2 cellular contexts compared by ENCODE assay signal in the genomic region with DNA sequence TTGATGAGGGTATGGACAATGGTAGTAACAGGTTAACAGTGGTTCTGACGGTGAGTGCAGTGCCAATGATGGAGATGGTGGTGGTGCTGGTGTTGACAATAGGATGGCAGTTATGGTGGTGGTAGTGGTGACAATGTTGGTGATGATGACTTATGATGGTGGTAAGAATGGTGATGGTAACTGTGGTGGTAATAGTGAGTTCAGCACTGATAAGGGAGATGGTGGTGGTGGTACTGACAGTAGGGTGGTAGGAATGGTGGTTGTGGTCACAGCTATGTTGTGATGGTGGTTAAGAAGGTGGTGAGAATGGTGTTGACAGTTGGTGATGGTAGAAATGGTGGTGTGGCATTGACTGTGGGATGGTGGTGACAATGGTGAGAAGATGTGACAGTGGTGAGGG.
TF ChIP-seq lines count a peak whose summit lies in the region.

No MANE protein-coding gene starts in this region.

TF ChIP-seq in HepG2, 621 proteins besides CTCF, POLR2A, EP300 and RAD21:
- TF ChIP-seq FOXK2 (IDR thresholded peaks at IDR 0.05) (0 out of 2 replicates have a peak, but pooled peaks have one; percentile 16), PHB2 (IDR thresholded peaks at IDR 0.05; ENCODE audit: partially characterized antibody) (peak; percentile 86), ELF1 (CRISPR knock-in tag; IDR thresholded peaks at IDR 0.05) (no peak), FIP1L1 (IDR thresholded peaks at IDR 0.05; ENCODE audit: borderline replicate concordance, insufficient read depth, low read depth, low read length) (no peak), CREB1 (IDR thresholded peaks at IDR 0.05) (peak; percentile 55; the same call in 1 of the 2 replicates), CREB1 (CRISPR knock-in tag; IDR thresholded peaks at IDR 0.05) (no peak)
- TF ChIP-seq, protein P1, sequence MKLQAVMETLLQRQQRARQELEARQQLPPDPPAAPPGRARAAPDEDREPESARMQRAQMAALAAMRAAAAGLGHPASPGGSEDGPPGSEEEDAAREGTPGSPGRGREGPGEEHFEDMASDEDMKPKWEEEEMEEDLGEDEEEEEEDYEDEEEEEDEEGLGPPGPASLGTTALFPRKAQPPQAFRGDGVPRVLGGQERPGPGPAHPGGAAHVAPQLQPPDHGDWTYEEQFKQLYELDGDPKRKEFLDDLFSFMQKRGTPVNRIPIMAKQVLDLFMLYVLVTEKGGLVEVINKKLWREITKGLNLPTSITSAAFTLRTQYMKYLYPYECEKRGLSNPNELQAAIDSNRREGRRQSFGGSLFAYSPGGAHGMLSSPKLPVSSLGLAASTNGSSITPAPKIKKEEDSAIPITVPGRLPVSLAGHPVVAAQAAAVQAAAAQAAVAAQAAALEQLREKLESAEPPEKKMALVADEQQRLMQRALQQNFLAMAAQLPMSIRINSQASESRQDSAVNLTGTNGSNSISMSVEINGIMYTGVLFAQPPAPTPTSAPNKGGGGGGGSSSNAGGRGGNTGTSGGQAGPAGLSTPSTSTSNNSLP (IDR thresholded peaks at IDR 0.05; ENCODE audit: low read depth, low read length): no peak
- TF ChIP-seq, protein P2, sequence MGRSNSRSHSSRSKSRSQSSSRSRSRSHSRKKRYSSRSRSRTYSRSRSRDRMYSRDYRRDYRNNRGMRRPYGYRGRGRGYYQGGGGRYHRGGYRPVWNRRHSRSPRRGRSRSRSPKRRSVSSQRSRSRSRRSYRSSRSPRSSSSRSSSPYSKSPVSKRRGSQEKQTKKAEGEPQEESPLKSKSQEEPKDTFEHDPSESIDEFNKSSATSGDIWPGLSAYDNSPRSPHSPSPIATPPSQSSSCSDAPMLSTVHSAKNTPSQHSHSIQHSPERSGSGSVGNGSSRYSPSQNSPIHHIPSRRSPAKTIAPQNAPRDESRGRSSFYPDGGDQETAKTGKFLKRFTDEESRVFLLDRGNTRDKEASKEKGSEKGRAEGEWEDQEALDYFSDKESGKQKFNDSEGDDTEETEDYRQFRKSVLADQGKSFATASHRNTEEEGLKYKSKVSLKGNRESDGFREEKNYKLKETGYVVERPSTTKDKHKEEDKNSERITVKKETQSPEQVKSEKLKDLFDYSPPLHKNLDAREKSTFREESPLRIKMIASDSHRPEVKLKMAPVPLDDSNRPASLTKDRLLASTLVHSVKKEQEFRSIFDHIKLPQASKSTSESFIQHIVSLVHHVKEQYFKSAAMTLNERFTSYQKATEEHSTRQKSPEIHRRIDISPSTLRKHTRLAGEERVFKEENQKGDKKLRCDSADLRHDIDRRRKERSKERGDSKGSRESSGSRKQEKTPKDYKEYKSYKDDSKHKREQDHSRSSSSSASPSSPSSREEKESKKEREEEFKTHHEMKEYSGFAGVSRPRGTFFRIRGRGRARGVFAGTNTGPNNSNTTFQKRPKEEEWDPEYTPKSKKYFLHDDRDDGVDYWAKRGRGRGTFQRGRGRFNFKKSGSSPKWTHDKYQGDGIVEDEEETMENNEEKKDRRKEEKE (IDR thresholded peaks at IDR 0.05): no peak

TF ChIP-seq in H1, 55 proteins besides CTCF, POLR2A, EP300 and RAD21:
- TF ChIP-seq, protein P3, sequence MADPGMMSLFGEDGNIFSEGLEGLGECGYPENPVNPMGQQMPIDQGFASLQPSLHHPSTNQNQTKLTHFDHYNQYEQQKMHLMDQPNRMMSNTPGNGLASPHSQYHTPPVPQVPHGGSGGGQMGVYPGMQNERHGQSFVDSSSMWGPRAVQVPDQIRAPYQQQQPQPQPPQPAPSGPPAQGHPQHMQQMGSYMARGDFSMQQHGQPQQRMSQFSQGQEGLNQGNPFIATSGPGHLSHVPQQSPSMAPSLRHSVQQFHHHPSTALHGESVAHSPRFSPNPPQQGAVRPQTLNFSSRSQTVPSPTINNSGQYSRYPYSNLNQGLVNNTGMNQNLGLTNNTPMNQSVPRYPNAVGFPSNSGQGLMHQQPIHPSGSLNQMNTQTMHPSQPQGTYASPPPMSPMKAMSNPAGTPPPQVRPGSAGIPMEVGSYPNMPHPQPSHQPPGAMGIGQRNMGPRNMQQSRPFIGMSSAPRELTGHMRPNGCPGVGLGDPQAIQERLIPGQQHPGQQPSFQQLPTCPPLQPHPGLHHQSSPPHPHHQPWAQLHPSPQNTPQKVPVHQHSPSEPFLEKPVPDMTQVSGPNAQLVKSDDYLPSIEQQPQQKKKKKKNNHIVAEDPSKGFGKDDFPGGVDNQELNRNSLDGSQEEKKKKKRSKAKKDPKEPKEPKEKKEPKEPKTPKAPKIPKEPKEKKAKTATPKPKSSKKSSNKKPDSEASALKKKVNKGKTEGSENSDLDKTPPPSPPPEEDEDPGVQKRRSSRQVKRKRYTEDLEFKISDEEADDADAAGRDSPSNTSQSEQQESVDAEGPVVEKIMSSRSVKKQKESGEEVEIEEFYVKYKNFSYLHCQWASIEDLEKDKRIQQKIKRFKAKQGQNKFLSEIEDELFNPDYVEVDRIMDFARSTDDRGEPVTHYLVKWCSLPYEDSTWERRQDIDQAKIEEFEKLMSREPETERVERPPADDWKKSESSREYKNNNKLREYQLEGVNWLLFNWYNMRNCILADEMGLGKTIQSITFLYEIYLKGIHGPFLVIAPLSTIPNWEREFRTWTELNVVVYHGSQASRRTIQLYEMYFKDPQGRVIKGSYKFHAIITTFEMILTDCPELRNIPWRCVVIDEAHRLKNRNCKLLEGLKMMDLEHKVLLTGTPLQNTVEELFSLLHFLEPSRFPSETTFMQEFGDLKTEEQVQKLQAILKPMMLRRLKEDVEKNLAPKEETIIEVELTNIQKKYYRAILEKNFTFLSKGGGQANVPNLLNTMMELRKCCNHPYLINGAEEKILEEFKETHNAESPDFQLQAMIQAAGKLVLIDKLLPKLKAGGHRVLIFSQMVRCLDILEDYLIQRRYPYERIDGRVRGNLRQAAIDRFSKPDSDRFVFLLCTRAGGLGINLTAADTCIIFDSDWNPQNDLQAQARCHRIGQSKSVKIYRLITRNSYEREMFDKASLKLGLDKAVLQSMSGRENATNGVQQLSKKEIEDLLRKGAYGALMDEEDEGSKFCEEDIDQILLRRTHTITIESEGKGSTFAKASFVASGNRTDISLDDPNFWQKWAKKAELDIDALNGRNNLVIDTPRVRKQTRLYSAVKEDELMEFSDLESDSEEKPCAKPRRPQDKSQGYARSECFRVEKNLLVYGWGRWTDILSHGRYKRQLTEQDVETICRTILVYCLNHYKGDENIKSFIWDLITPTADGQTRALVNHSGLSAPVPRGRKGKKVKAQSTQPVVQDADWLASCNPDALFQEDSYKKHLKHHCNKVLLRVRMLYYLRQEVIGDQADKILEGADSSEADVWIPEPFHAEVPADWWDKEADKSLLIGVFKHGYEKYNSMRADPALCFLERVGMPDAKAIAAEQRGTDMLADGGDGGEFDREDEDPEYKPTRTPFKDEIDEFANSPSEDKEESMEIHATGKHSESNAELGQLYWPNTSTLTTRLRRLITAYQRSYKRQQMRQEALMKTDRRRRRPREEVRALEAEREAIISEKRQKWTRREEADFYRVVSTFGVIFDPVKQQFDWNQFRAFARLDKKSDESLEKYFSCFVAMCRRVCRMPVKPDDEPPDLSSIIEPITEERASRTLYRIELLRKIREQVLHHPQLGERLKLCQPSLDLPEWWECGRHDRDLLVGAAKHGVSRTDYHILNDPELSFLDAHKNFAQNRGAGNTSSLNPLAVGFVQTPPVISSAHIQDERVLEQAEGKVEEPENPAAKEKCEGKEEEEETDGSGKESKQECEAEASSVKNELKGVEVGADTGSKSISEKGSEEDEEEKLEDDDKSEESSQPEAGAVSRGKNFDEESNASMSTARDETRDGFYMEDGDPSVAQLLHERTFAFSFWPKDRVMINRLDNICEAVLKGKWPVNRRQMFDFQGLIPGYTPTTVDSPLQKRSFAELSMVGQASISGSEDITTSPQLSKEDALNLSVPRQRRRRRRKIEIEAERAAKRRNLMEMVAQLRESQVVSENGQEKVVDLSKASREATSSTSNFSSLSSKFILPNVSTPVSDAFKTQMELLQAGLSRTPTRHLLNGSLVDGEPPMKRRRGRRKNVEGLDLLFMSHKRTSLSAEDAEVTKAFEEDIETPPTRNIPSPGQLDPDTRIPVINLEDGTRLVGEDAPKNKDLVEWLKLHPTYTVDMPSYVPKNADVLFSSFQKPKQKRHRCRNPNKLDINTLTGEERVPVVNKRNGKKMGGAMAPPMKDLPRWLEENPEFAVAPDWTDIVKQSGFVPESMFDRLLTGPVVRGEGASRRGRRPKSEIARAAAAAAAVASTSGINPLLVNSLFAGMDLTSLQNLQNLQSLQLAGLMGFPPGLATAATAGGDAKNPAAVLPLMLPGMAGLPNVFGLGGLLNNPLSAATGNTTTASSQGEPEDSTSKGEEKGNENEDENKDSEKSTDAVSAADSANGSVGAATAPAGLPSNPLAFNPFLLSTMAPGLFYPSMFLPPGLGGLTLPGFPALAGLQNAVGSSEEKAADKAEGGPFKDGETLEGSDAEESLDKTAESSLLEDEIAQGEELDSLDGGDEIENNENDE (IDR thresholded peaks at IDR 0.05; ENCODE audit: insufficient replicate concordance, low read length): no peak
- no peak for TF ChIP-seq TBP (IDR thresholded peaks at IDR 0.05; ENCODE audit: low read depth, low read length)
- TF ChIP-seq, protein P4, sequence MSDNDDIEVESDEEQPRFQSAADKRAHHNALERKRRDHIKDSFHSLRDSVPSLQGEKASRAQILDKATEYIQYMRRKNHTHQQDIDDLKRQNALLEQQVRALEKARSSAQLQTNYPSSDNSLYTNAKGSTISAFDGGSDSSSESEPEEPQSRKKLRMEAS (IDR thresholded peaks at IDR 0.05): no peak
- TF ChIP-seq, protein P5, sequence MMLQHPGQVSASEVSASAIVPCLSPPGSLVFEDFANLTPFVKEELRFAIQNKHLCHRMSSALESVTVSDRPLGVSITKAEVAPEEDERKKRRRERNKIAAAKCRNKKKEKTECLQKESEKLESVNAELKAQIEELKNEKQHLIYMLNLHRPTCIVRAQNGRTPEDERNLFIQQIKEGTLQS (IDR thresholded peaks at IDR 0.05; ENCODE audit: insufficient read depth, low read depth, low read length): no peak
- no peak for TF ChIP-seq CHD2 (IDR thresholded peaks at IDR 0.05; ENCODE audit: low read length)
- TF ChIP-seq, protein P6, sequence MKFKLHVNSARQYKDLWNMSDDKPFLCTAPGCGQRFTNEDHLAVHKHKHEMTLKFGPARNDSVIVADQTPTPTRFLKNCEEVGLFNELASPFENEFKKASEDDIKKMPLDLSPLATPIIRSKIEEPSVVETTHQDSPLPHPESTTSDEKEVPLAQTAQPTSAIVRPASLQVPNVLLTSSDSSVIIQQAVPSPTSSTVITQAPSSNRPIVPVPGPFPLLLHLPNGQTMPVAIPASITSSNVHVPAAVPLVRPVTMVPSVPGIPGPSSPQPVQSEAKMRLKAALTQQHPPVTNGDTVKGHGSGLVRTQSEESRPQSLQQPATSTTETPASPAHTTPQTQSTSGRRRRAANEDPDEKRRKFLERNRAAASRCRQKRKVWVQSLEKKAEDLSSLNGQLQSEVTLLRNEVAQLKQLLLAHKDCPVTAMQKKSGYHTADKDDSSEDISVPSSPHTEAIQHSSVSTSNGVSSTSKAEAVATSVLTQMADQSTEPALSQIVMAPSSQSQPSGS (IDR thresholded peaks at IDR 0.05; ENCODE audit: low read length): no peak
- no peak for TF ChIP-seq TAF1 (IDR thresholded peaks at IDR 0.05; ENCODE audit: low read depth, low read length)
- TF ChIP-seq GABPA (IDR thresholded peaks at IDR 0.05; ENCODE audit: borderline replicate concordance, insufficient read depth, low read length): no peak
- TF ChIP-seq POU5F1 (IDR thresholded peaks at IDR 0.05; ENCODE audit: low read depth, low read length): no peak
- no peak for TF ChIP-seq CEBPB (IDR thresholded peaks at IDR 0.05; ENCODE audit: low read depth, low read length)
- TF ChIP-seq CBX5 (IDR thresholded peaks at IDR 0.05; ENCODE audit: low read depth, low read length): no peak
- TF ChIP-seq TCF12 (IDR thresholded peaks at IDR 0.05; ENCODE audit: low read depth, low read length): no peak
